In the genomic region with DNA sequence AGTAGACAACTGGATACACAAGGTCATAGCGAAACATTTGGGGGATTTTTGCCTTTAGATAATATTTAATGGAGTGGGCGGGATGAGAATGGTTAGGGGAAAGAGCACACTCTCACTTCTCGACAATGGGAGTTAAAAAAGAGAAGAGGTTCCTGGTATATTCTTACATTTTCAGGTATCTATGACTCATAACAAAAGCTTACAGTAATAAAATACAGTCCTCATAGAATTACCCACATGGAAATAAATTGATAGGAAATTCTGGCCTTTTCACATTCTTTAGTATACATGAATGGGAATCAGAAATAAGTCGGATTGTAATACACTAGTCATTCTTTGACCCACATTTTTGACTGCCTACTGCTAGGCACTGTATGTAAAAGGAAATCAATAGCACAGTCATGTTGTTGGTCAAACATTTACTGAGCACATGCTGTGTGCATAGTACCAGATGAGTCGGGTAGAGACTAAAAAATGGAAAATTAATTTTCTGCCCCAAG, we compare ENCODE assay signal across 1 cellular context.
TF ChIP-seq lines count a peak whose summit lies in the region.

No MANE protein-coding gene starts in this region.

TF ChIP-seq in GM23338, 12 proteins besides CTCF, POLR2A, EP300 and RAD21 (continued from another document):
- TF ChIP-seq, protein P1, sequence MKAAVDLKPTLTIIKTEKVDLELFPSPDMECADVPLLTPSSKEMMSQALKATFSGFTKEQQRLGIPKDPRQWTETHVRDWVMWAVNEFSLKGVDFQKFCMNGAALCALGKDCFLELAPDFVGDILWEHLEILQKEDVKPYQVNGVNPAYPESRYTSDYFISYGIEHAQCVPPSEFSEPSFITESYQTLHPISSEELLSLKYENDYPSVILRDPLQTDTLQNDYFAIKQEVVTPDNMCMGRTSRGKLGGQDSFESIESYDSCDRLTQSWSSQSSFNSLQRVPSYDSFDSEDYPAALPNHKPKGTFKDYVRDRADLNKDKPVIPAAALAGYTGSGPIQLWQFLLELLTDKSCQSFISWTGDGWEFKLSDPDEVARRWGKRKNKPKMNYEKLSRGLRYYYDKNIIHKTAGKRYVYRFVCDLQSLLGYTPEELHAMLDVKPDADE (IDR thresholded peaks at IDR 0.05): no peak
- TF ChIP-seq NANOG (IDR thresholded peaks at IDR 0.05; ENCODE audit: borderline replicate concordance) (no peak), STAT1 (IDR thresholded peaks at IDR 0.05; ENCODE audit: unreplicated experiment) (no peak), EZH2 (IDR thresholded peaks at IDR 0.05; ENCODE audit: low read depth, unreplicated experiment) (no peak), POLR2AphosphoS5 (IDR thresholded peaks at IDR 0.05; ENCODE audit: low read depth) (no peak), ZNF114 (CRISPR knock-in tag; IDR thresholded peaks at IDR 0.05) (no peak)
- TF ChIP-seq, protein P2, sequence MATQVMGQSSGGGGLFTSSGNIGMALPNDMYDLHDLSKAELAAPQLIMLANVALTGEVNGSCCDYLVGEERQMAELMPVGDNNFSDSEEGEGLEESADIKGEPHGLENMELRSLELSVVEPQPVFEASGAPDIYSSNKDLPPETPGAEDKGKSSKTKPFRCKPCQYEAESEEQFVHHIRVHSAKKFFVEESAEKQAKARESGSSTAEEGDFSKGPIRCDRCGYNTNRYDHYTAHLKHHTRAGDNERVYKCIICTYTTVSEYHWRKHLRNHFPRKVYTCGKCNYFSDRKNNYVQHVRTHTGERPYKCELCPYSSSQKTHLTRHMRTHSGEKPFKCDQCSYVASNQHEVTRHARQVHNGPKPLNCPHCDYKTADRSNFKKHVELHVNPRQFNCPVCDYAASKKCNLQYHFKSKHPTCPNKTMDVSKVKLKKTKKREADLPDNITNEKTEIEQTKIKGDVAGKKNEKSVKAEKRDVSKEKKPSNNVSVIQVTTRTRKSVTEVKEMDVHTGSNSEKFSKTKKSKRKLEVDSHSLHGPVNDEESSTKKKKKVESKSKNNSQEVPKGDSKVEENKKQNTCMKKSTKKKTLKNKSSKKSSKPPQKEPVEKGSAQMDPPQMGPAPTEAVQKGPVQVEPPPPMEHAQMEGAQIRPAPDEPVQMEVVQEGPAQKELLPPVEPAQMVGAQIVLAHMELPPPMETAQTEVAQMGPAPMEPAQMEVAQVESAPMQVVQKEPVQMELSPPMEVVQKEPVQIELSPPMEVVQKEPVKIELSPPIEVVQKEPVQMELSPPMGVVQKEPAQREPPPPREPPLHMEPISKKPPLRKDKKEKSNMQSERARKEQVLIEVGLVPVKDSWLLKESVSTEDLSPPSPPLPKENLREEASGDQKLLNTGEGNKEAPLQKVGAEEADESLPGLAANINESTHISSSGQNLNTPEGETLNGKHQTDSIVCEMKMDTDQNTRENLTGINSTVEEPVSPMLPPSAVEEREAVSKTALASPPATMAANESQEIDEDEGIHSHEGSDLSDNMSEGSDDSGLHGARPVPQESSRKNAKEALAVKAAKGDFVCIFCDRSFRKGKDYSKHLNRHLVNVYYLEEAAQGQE (IDR thresholded peaks at IDR 0.05; ENCODE audit: unreplicated experiment): no peak
